13 cellular contexts compared by ENCODE assay signal in the genomic region with DNA sequence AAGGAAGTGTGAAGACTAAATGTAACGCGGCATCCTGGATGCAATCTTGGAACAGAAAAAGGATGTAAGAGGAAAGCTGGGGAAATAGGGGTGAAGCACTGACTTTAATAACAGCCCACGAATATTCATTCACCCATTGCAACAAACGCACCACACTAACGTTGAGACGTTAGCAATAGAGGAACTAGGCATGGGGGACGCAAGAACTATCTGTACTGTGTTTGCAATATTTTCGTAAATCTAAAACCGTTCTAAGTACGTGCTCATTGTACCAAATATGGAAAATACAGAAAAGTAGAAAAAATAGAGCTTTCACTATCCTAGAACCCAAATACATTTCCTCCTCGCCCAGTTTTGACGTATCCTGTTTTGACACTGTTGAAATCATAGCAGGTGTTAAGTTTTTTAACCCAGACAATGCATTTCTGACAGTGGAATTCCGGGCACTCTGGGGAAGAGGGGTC. TPM values are rescaled to one million over a fixed set of nuclear protein-coding genes. Genes with fewer than 3 reads are reported as not detected.
DNase-seq lines count a peak whose midpoint lies in the region; ATAC-seq, FAIRE-seq and TF ChIP-seq lines count a peak whose summit lies in the region.
"Had no signal": no experiment of that assay in that cellular context is flagged by ENCODE, and none has a peak within 500 bp of the region (broad histone marks: within the 10 kb centered on the region; RNA-seq: fewer than 3 reads in every experiment).

No MANE protein-coding gene starts in this region.

- ATAC-seq in right lobe of liver (no peak), HepG2 (no peak), HG03521 (IDR thresholded peaks at IDR 0.05; ENCODE audit: unreplicated experiment) (no peak)
- ATAC-seq: right cardiac atrium had no signal

- WGBS in right lobe of liver (ENCODE audit: insufficient coverage, low coverage, low lambda C conversion rate, missing lambda C conversion rate) = 58% methylated on average over 13 of the region's 13 CpGs
- 62% methylated on average over 13 of the region's 13 CpGs for WGBS in HepG2 (ENCODE audit: low lambda C conversion rate)

- TF ChIP-seq RAD21 in HepG2 (CRISPR knock-in tag; IDR thresholded peaks at IDR 0.05) = no peak

- peaks cover 5 to 8% (median 6%) of the 10 kb centered on the region in 3 donors for H3K36me3 Mint-ChIP-seq in immature natural killer cell
- no peaks in the 10 kb centered on the region for H3K36me3 Mint-ChIP-seq in Calu3 (ENCODE audit: insufficient read depth, unreplicated experiment)

- H3K9me3 Mint-ChIP-seq in immature natural killer cell (no peaks in the 10 kb centered on the region), Calu3 (ENCODE audit: low read depth, unreplicated experiment) (no peaks in the 10 kb centered on the region)
- H3K9me3 Mint-ChIP-seq: endodermal cell had no signal

- H4K20me1 ChIP-seq in HepG2 (ENCODE audit: insufficient read depth, low read length) = no peaks in the 10 kb centered on the region

- POLR2A ChIA-PET in HepG2 (lab: Yijun Ruan, JAX) = no interaction called here

- no TSS peak for BruUV-seq in HepG2 (replicated peaks; lab: Mats Ljungman, UMichigan)
- BruUV-seq in Calu3 (replicated peaks; lab: Mats Ljungman, UMichigan) = no TSS peak

- no peaks in the 10 kb centered on the region for H3K36me3 ChIP-seq in right lobe of liver
- H3K36me3 ChIP-seq in HepG2 (replicated peaks in 1 of 2; ENCODE audit: control insufficient read depth in 1 of 2, insufficient read depth in 2 of 2, low read length in 2 of 2) = no peaks in the 10 kb centered on the region
- H3K36me3 ChIP-seq: WERI-Rb-1 had no signal

- CTCF ChIA-PET in HepG2 (lab: Yijun Ruan, JAX; ENCODE audit: low intra/inter-chr PET ratio, low total read pairs) = no interaction called here
- CTCF ChIA-PET in Calu3 (lab: Charles Lee) = no interaction called here

- H3K27me3 Mint-ChIP-seq in immature natural killer cell (ENCODE audit: low read depth in 3 of 3) = peaks cover 15 to 35% (median 19%) of the 10 kb centered on the region in 3 donors
- no peaks in the 10 kb centered on the region for H3K27me3 Mint-ChIP-seq in Calu3 (ENCODE audit: unreplicated experiment)

- H3K4me2 ChIP-seq in HepG2 (ENCODE audit: low read depth, low read length) = no peak overlapping the region

- H3K27me3 ChIP-seq in right lobe of liver (no peaks in the 10 kb centered on the region), HepG2 (ENCODE audit: control insufficient read depth in 1 of 2, insufficient read depth in 2 of 2, low read length in 2 of 2) (0 out of 5 replicates have a peak, but pooled peaks cover 0 to 14% of the 10 kb centered on the region in 2 experiments)

- TF ChIP-seq CTCF in right lobe of liver (IDR thresholded peaks at IDR 0.05) (no peak), HepG2 (CRISPR knock-in tag; IDR thresholded peaks at IDR 0.05) (no peak), Calu3 (IDR thresholded peaks at IDR 0.05; ENCODE audit: unreplicated experiment) (no peak)

- H3K4me1 ChIP-seq in right lobe of liver (peaks cover 0 to 7% (median 0%) of the 10 kb centered on the region in 4 donors), HepG2 (ENCODE audit: insufficient read depth, low read length) (peaks cover 28% of the 10 kb centered on the region)

- intact Hi-C loops in right lobe of liver (cut with DNase I) = no loop called here
- intact Hi-C loops in HepG2 (cut with micrococcal nuclease; ENCODE audit: unreplicated experiment) = no loop called here
- intact Hi-C loops in Calu3 (cut with micrococcal nuclease; ENCODE audit: unreplicated experiment) = no loop called here

- FAIRE-seq in HepG2 (lab: Jason Lieb, UNC) = no peak

- in situ Hi-C loops in HepG2 (cut with HindIII; ENCODE audit: extremely low pct_ligation_motif_present, low pct_unique_long_range_greater_than_20kb) = no loop called here

- H3K79me2 ChIP-seq in HepG2 (ENCODE audit: insufficient read depth, low read length) = no peaks in the 10 kb centered on the region

- H3K27ac Mint-ChIP-seq in immature natural killer cell (peak overlapping the region; percentile 99 to 100 (median 100)), Calu3 (ENCODE audit: unreplicated experiment) (no peak overlapping the region)
- H3K27ac Mint-ChIP-seq: endodermal cell had no signal

- H3K27ac ChIP-seq in right lobe of liver = peak overlapping the region in 2 of 3 donors; percentile 5 to 13
- no peak overlapping the region for H3K27ac ChIP-seq in HepG2 (ENCODE audit: extremely low read length, insufficient read depth, low read length)
- no peak overlapping the region for H3K27ac ChIP-seq in caudate nucleus (ENCODE audit: low read depth, low read length)
- H3K27ac ChIP-seq: WERI-Rb-1 had no signal

- H3K9ac ChIP-seq in HepG2 (ENCODE audit: insufficient read depth, low read depth, low read length) = no peak overlapping the region

- no peak for TF ChIP-seq EP300 in HepG2 (IDR thresholded peaks at IDR 0.05; ENCODE audit: low read depth in 2 of 2, low read length in 2 of 2)
- no peak for TF ChIP-seq EP300 in HepG2 (CRISPR knock-in tag; IDR thresholded peaks at IDR 0.05; ENCODE audit: borderline replicate concordance)

- H3K4me3 Mint-ChIP-seq in immature natural killer cell = peak overlapping the region; percentile 96 to 100 (median 100)
- H3K4me3 Mint-ChIP-seq in Calu3 (ENCODE audit: low read depth, unreplicated experiment) = no peak overlapping the region
- H3K4me3 Mint-ChIP-seq: endodermal cell had no signal

- TF ChIP-seq POLR2A in right lobe of liver (IDR thresholded peaks at IDR 0.05) (peak; percentile 52), HepG2 (IDR thresholded peaks at IDR 0.05; ENCODE audit: insufficient read depth in 1 of 2, low read depth in 2 of 2, low read length in 2 of 2) (no peak)

- H3K4me3 ChIP-seq in right lobe of liver (no peak overlapping the region), HepG2 (replicated peaks in 1 of 3; ENCODE audit: insufficient read depth in 1 of 3, low read depth in 2 of 3, low read length in 3 of 3) (no peak overlapping the region)

- H3K9me3 ChIP-seq in right lobe of liver = no peaks in the 10 kb centered on the region
- H3K9me3 ChIP-seq in HepG2 (ENCODE audit: low read length) = no peaks in the 10 kb centered on the region
- H3K9me3 ChIP-seq: heart right ventricle had no signal

- no peak overlapping the region for H2AFZ ChIP-seq in HepG2 (ENCODE audit: low read length)

- peaks cover 97 to 100% of the 10 kb centered on the region in 2 donors for H3K4me1 Mint-ChIP-seq in immature natural killer cell
- H3K4me1 Mint-ChIP-seq in Calu3 (ENCODE audit: low read depth, unreplicated experiment) = peaks cover 22% of the 10 kb centered on the region

- DNase-seq in right lobe of liver = no peak
- no peak for DNase-seq in HepG2 (ENCODE audit: low spot score)
- DNase-seq in SIG-M5 treated with dmso at 0.1 percent for 504 hours (lab: John Stamatoyannopoulos, UW; ENCODE audit: unreplicated experiment) = peak; percentile 88
- peak in 1 of 3 donors; percentile 37 for DNase-seq in immature natural killer cell
- no peak for DNase-seq in Calu3
- DNase-seq in caudate nucleus (lab: John Stamatoyannopoulos, UW) = no peak
- no peak for DNase-seq in mesenteric fat pad (ENCODE audit: low spot score)
- DNase-seq: endodermal cell, heart right ventricle, NCI-H1105 treated with DMSO at 0.1 percent for 48 hours, WERI-Rb-1 had no signal

RNA-seq across cellular contexts. Expression of a gene that starts 3.9 kb away (rescaled TPM):
- total RNA-seq in right lobe of liver (10 to 100 TPM; 21.2 to 81.0 (median 29.8) TPM), HepG2 (2016; rRNA removed; fragmentation: Illumina TruSeq; extraction: Trizol) (0.34 and 0.86 TPM in 2 replicates), Calu3 (2022) (not detected in 2 replicates), mesenteric fat pad (251 TPM)
- total RNA-seq in HepG2 (2016; cell fraction: cytosol; rRNA removed; fragmentation: Illumina TruSeq; extraction: Trizol; ENCODE audit: low read depth) = 0.18 and 0.30 TPM in 2 replicates
- total RNA-seq in HepG2 (2016; cell fraction: insoluble cytoplasmic fraction; rRNA removed; fragmentation: Illumina TruSeq; extraction: Trizol) = 0.18 and 0.45 TPM in 2 replicates
- 0.48 and 0.56 TPM in 2 replicates for total RNA-seq in HepG2 (2016; cell fraction: membrane; rRNA removed; fragmentation: Illumina TruSeq; extraction: Trizol)
- 0.34 and 0.53 TPM in 2 replicates for total RNA-seq in HepG2 (2016; cell fraction: nucleus; rRNA removed; fragmentation: Illumina TruSeq; extraction: Trizol)
- polyA plus RNA-seq in HepG2 (2011; rRNA removed) (0.41 and 0.76 TPM in 2 replicates), immature natural killer cell (100 to 1,000 TPM; 464 to 744 (median 541) TPM)
- polyA plus RNA-seq in HepG2 (2011; cell fraction: cytosol; rRNA removed) = 0.64 and 0.79 TPM in 2 replicates
- polyA plus RNA-seq in HepG2 (2011; cell fraction: nucleus; rRNA removed) = 0.59 and 0.61 TPM in 2 replicates
- 0.19 and 0.38 TPM in 2 replicates for polyA plus RNA-seq in HepG2 (2012)
- polyA plus RNA-seq in HepG2 (2016; cell fraction: cytosol; fragmentation: Illumina TruSeq; extraction: Trizol; ENCODE audit: low read depth) = 0.33 and 0.38 TPM in 2 replicates
- polyA plus RNA-seq in HepG2 (2016; cell fraction: insoluble cytoplasmic fraction; fragmentation: Illumina TruSeq; extraction: Trizol; ENCODE audit: low read depth) = 0.57 and 0.76 TPM in 2 replicates
- polyA plus RNA-seq in HepG2 (2016; cell fraction: membrane; fragmentation: Illumina TruSeq; extraction: Trizol; ENCODE audit: low read depth) = 0.54 and 0.79 TPM in 2 replicates
- 1.1 TPM in 2 replicates for polyA plus RNA-seq in HepG2 (2016; cell fraction: nucleus; fragmentation: Illumina TruSeq; extraction: Trizol; ENCODE audit: insufficient read depth, low read depth)
- 2.1 and 4.6 TPM in 2 replicates for polyA minus RNA-seq in HepG2 (2011; rRNA and poly(A)+ RNA removed; ENCODE audit: low replicate concordance)
- polyA minus RNA-seq in HepG2 (2011; cell fraction: cytosol; rRNA and poly(A)+ RNA removed) = 0.59 TPM in 1 of 2 replicates, not detected in the other
- polyA minus RNA-seq in HepG2 (2011; cell fraction: nucleus; rRNA and poly(A)+ RNA removed) = not detected in 2 replicates
- total RNA-seq: endodermal cell had no signal

RNA-seq across cellular contexts. Expression of a gene that starts 30.3 kb away (rescaled TPM):
- total RNA-seq in right lobe of liver = not detected
- total RNA-seq in HepG2 (2016; rRNA removed; fragmentation: Illumina TruSeq; extraction: Trizol) = 0.04 TPM in 1 of 2 replicates, not detected in the other
- total RNA-seq in HepG2 (2016; cell fraction: cytosol; rRNA removed; fragmentation: Illumina TruSeq; extraction: Trizol; ENCODE audit: low read depth) = not detected in 2 replicates
- total RNA-seq in HepG2 (2016; cell fraction: insoluble cytoplasmic fraction; rRNA removed; fragmentation: Illumina TruSeq; extraction: Trizol) = not detected in 2 replicates
- total RNA-seq in HepG2 (2016; cell fraction: membrane; rRNA removed; fragmentation: Illumina TruSeq; extraction: Trizol) = not detected in 2 replicates
- total RNA-seq in HepG2 (2016; cell fraction: nucleus; rRNA removed; fragmentation: Illumina TruSeq; extraction: Trizol) = not detected in 2 replicates
- polyA plus RNA-seq in HepG2 (2011; rRNA removed) = 0.03 and 0.05 TPM in 2 replicates
- polyA plus RNA-seq in HepG2 (2011; cell fraction: cytosol; rRNA removed) = 0.11 TPM in 1 of 2 replicates, not detected in the other
- polyA plus RNA-seq in HepG2 (2011; cell fraction: nucleus; rRNA removed) = 0.66 and 0.77 TPM in 2 replicates
- polyA plus RNA-seq in HepG2 (2012) = 0.05 TPM in 1 of 2 replicates, not detected in the other
- polyA plus RNA-seq in HepG2 (2016; cell fraction: cytosol; fragmentation: Illumina TruSeq; extraction: Trizol; ENCODE audit: low read depth) = not detected in 2 replicates
- polyA plus RNA-seq in HepG2 (2016; cell fraction: insoluble cytoplasmic fraction; fragmentation: Illumina TruSeq; extraction: Trizol; ENCODE audit: low read depth) = not detected in 2 replicates
- polyA plus RNA-seq in HepG2 (2016; cell fraction: membrane; fragmentation: Illumina TruSeq; extraction: Trizol; ENCODE audit: low read depth) = not detected in 2 replicates
- 0.26 TPM in 1 of 2 replicates, not detected in the other for polyA plus RNA-seq in HepG2 (2016; cell fraction: nucleus; fragmentation: Illumina TruSeq; extraction: Trizol; ENCODE audit: insufficient read depth, low read depth)
- polyA minus RNA-seq in HepG2 (2011; rRNA and poly(A)+ RNA removed; ENCODE audit: low replicate concordance) = 0.12 TPM in 1 of 2 replicates, not detected in the other
- polyA minus RNA-seq in HepG2 (2011; cell fraction: cytosol; rRNA and poly(A)+ RNA removed) = not detected in 2 replicates
- 0.12 and 0.26 TPM in 2 replicates for polyA minus RNA-seq in HepG2 (2011; cell fraction: nucleus; rRNA and poly(A)+ RNA removed)
- polyA plus RNA-seq in immature natural killer cell = not detected
- total RNA-seq in Calu3 (2022) = not detected in 2 replicates
- total RNA-seq in mesenteric fat pad = not detected
- total RNA-seq: endodermal cell, heart right ventricle, right cardiac atrium had no signal
- polyA plus RNA-seq: heart right ventricle had no signal

Comparison
In these comparisons a context has a peak if more than half of its experiments do, and no peak if none do; other contexts are left out.
1. H3K27ac ChIP-seq: peak in right lobe of liver (2 of 3); none in HepG2 (single experiment) and caudate nucleus (single experiment).
2. RNA of a gene that starts 3.9 kb away (total RNA-seq): 251 TPM in mesenteric fat pad (single experiment) and 21.2 to 81.0 TPM in right lobe of liver; 0.18 to 0.86 TPM in HepG2 and not detected in Calu3; every median in the first group is over 10 times any median in the second.